ENCODE assay signal across 8 cellular contexts in the genomic region with DNA sequence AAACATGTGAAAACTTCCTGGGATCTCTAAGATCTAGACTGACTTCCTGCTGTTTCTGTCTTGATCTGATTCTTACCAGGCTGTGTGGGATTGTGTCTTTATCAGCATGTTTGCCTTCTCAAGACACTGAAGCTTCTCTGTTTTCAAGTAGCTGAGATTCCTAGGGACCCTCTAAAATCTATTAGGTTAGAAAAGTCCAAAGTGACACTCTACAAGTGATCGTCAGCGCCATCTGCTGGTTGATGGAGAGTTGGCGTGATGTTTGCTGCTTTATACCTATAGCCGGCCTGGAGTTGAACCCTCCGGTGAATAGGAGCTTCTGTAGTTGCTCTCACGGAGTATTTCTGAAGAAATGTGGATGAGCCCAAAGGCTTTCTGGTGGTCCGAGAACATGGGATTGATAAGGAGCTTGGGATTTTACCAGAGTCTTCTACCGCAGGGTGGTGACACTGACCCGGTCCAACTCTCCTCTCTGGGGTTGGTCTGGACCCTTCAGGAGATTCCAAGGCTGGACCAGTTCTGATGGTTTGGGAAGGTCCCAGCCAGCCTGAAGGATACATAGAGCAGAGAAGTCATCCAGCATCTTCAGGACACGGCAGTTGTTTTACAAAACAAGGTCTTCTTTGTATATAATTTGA.
DNase-seq lines count a peak whose midpoint lies in the region; ATAC-seq and TF ChIP-seq lines count a peak whose summit lies in the region.

No MANE protein-coding gene starts in this region.

- H3K27ac Mint-ChIP-seq in HFFc6, result no peak overlapping the region
- no peak overlapping the region for H3K27ac Mint-ChIP-seq in activated CD4-positive, alpha-beta T cell treated with anti-CD3 and anti-CD28 coated beads, Interleukin-2, amount 10 ng/mL, durations not matched to agents 24 days and 14 days

- peaks cover 8% of the 10 kb centered on the region for H3K27me3 Mint-ChIP-seq in HFFc6 (ENCODE audit: insufficient read depth)
- peaks cover 21% of the 10 kb centered on the region for H3K27me3 Mint-ChIP-seq in activated CD4-positive, alpha-beta T cell treated with anti-CD3 and anti-CD28 coated beads, Interleukin-2, amount 10 ng/mL, durations not matched to agents 24 days and 14 days

- no peak overlapping the region for H3K27ac ChIP-seq in coronary artery

- peak; percentile 94 for TF ChIP-seq CTCF in HFFc6 (IDR thresholded peaks at IDR 0.05)
- TF ChIP-seq CTCF in coronary artery (IDR thresholded peaks at IDR 0.05), result peak; percentile 63
- TF ChIP-seq CTCF in lower leg skin (IDR thresholded peaks at IDR 0.05), result no peak

- H3K36me3 Mint-ChIP-seq in HFFc6 (ENCODE audit: low read depth), result no peaks in the 10 kb centered on the region
- H3K36me3 Mint-ChIP-seq in activated CD4-positive, alpha-beta T cell treated with anti-CD3 and anti-CD28 coated beads, Interleukin-2, amount 10 ng/mL, durations not matched to agents 24 days and 14 days (ENCODE audit: low read depth), result no peaks in the 10 kb centered on the region

- WGBS in lower leg skin, 2 donors, result 40 to 42% methylated on average over 9 to 10 of the region's 10 CpGs

- no peak overlapping the region for H3K4me3 Mint-ChIP-seq in HFFc6
- no peak overlapping the region for H3K4me3 Mint-ChIP-seq in activated CD4-positive, alpha-beta T cell treated with anti-CD3 and anti-CD28 coated beads, Interleukin-2, amount 10 ng/mL, durations not matched to agents 24 days and 14 days

- no peak overlapping the region for H3K4me3 ChIP-seq in coronary artery
- no peak overlapping the region for H3K4me3 ChIP-seq in lower leg skin (ENCODE audit: low read depth, poor library complexity, severe bottlenecking)

- no peak for ATAC-seq in GM19324 (IDR thresholded peaks at IDR 0.05; ENCODE audit: low FRiP score, unreplicated experiment)

- no peaks in the 10 kb centered on the region for H3K9me3 Mint-ChIP-seq in HFFc6
- H3K9me3 Mint-ChIP-seq in activated CD4-positive, alpha-beta T cell treated with anti-CD3 and anti-CD28 coated beads, Interleukin-2, amount 10 ng/mL, durations not matched to agents 24 days and 14 days, result peaks cover 6% of the 10 kb centered on the region

- intact Hi-C loops in activated CD4-positive, alpha-beta T cell treated with anti-CD3 and anti-CD28 coated beads, Interleukin-2, amount 10 ng/mL, durations not matched to agents 24 days and 14 days (cut with micrococcal nuclease), result loop anchor here (2.0 to 5.0 kb wide), 5 partner anchors 91 to 416 kb away; partner anchors contain the start of gene RMC1
- intact Hi-C loops in lower leg skin (cut with DNase I; ENCODE audit: low total_unique reads), result no loop called here

- no peak for TF ChIP-seq POLR2A in lower leg skin (IDR thresholded peaks at IDR 0.05)

- H3K4me1 Mint-ChIP-seq in HFFc6 (ENCODE audit: low read depth), result peaks cover 15% of the 10 kb centered on the region
- H3K4me1 Mint-ChIP-seq in activated CD4-positive, alpha-beta T cell treated with anti-CD3 and anti-CD28 coated beads, Interleukin-2, amount 10 ng/mL, durations not matched to agents 24 days and 14 days, result peaks cover 26% of the 10 kb centered on the region

- DNase-seq in COR-L47 (lab: John Stamatoyannopoulos, UW) (peak; percentile 89), HFFc6 (peak; percentile 54), NCI-H2227 treated with DMSO at 0.1 percent for 48 hours (lab: John Stamatoyannopoulos, UW) (peak; percentile 56), coronary artery (ENCODE audit: low spot score) (no peak), lower leg skin (ENCODE audit: low spot score in 2 of 2) (peak; percentile 69 to 93)
- DNase-seq in activated CD4-positive, alpha-beta T cell treated with anti-CD3 and anti-CD28 coated beads, Interleukin-2, amount 10 ng/mL, durations not matched to agents 24 days and 14 days, result peak; percentile 93
- peak; percentile 42 for DNase-seq in stimulated activated CD8-positive, alpha-beta memory T cell treated with anti-CD3 and anti-CD28 coated beads, Interleukin-12 subunit alpha, Interleukin-12 subunit beta, amount 100 ng/mL, for 24 hours (ENCODE audit: extremely low read depth)

Comparison
In these comparisons a context has a peak if more than half of its experiments do, and no peak if none do; other contexts are left out.
1. CTCF ChIP-seq: peak in HFFc6 (single experiment) and coronary artery (single experiment); none in lower leg skin (0 of 3).